19 cellular contexts compared by ENCODE assay signal in the genomic region with DNA sequence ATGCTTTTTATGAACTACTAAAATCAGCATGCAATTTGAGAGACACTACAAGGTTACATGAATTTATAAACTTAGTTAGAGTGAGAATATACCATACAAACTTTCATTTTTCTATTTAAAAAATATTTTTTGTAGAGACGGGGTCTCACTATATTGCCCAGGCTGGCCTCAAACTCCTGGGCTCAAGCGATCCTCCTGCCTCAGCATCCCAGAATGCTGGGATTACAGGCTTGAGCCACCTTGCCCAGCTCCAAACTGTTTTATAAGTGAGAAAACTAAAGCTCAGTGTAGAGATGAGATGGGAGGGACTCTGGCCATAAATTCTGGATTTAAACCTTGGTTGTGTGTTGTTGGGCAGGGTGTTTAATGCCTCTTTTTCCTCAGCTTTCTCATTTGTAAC. TPM values are rescaled to one million over a fixed set of nuclear protein-coding genes. Genes with fewer than 3 reads are reported as not detected.
DNase-seq lines count a peak whose midpoint lies in the region; ATAC-seq and TF ChIP-seq lines count a peak whose summit lies in the region.
"Had no signal": no experiment of that assay in that cellular context is flagged by ENCODE, and none has a peak within 500 bp of the region (broad histone marks: within the 10 kb centered on the region; RNA-seq: fewer than 3 reads in every experiment).

No MANE protein-coding gene starts in this region.

- no peaks in the 10 kb centered on the region for H3K9me2 ChIP-seq in PC-9 (ENCODE audit: insufficient read depth)

- H3K4me2 ChIP-seq in PC-9 (no peak overlapping the region), osteoblast (ENCODE audit: insufficient read depth, low read length) (no peak overlapping the region)

- no peaks in the 10 kb centered on the region for H3K9me3 Mint-ChIP-seq in activated naive CD4-positive, alpha-beta T cell treated with anti-CD3 and anti-CD28 coated beads for 36 hours
- no peaks in the 10 kb centered on the region for H3K9me3 Mint-ChIP-seq in stimulated activated effector memory CD8-positive, alpha-beta T cell treated with anti-CD3 and anti-CD28 coated beads, Interleukin-12 subunit alpha, Interleukin-12 subunit beta, amount 100 ng/mL, for 72 hours

- CTCF ChIA-PET in activated naive CD4-positive, alpha-beta T cell treated with anti-CD3 and anti-CD28 coated beads for 36 hours (lab: Charles Lee), result interaction anchor here (0.8 to 3.3 kb wide), 5 partner anchors 8 to 76 kb away, joined by 3 to 23 read pairs (median 4); no protein-coding TSS in a partner anchor
- CTCF ChIA-PET in PC-9 (lab: Charles Lee), result interaction anchor here (0.5 kb wide), 1 partner anchor 1136 kb away, joined by 6 read pairs; no protein-coding TSS in a partner anchor

- peak overlapping the region; percentile 18; the same call in 1 of the 2 replicates for H3K27ac ChIP-seq in PC-9
- no peak overlapping the region for H3K27ac ChIP-seq in osteoblast (ENCODE audit: low read depth, low read length)
- H3K27ac ChIP-seq: parathyroid adenoma had no signal

- peaks cover 15% of the 10 kb centered on the region; the same call in 1 of the 2 replicates for H3F3A ChIP-seq in PC-9 (ENCODE audit: insufficient read depth, low read depth)

- DNase-seq in activated naive CD4-positive, alpha-beta T cell treated with anti-CD3 and anti-CD28 coated beads for 36 hours, result no peak
- no peak for DNase-seq in activated naive CD4-positive, alpha-beta T cell (lab: John Stamatoyannopoulos, UW)
- no peak for DNase-seq in PC-9
- peak; percentile 11 for DNase-seq in dedifferentiated amniotic fluid mesenchymal stem cell (ENCODE audit: extremely low spot score)
- DNase-seq in stimulated activated effector memory CD8-positive, alpha-beta T cell treated with anti-CD3 and anti-CD28 coated beads, Interleukin-12 subunit alpha, Interleukin-12 subunit beta, amount 100 ng/mL, for 72 hours (ENCODE audit: low spot score in 2 of 2), result no peak
- DNase-seq in osteoblast (ENCODE audit: insufficient read length, low spot score, missing footprints), result no peak
- DNase-seq: activated effector memory CD4-positive, alpha-beta T cell treated with anti-CD3 and anti-CD28 coated beads, Interleukin-2, amount 50 U/mL, for 16 hours; DMS53; Kasumi-1; mucosa of descending colon; NCI-H146; NCI-H446; small intestine had no signal

- peak overlapping the region; percentile 30 for H3K4me3 Mint-ChIP-seq in activated naive CD4-positive, alpha-beta T cell treated with anti-CD3 and anti-CD28 coated beads for 36 hours
- no peak overlapping the region for H3K4me3 Mint-ChIP-seq in stimulated activated effector memory CD8-positive, alpha-beta T cell treated with anti-CD3 and anti-CD28 coated beads, Interleukin-12 subunit alpha, Interleukin-12 subunit beta, amount 100 ng/mL, for 72 hours

- H3K27me3 ChIP-seq in PC-9 (ENCODE audit: insufficient read depth, low read depth), result no peaks in the 10 kb centered on the region
- H3K27me3 ChIP-seq in osteoblast (ENCODE audit: insufficient read depth, low read length), result no peaks in the 10 kb centered on the region

- no TSS peak for BruUV-seq in PC-9 (replicated peaks; lab: Mats Ljungman, UMichigan)

- H3K79me2 ChIP-seq in PC-9 (ENCODE audit: low read depth) (peaks cover 92% of the 10 kb centered on the region), osteoblast (ENCODE audit: insufficient read depth, low read length) (peaks cover 90% of the 10 kb centered on the region)

- H3K9me3 ChIP-seq in PC-9 (ENCODE audit: insufficient read depth, low read depth) (no peaks in the 10 kb centered on the region), osteoblast (ENCODE audit: low read depth, low read length) (no peaks in the 10 kb centered on the region)
- H3K9me3 ChIP-seq: mucosa of descending colon had no signal

- H2AFZ ChIP-seq in PC-9, result no peak overlapping the region
- no peak overlapping the region for H2AFZ ChIP-seq in osteoblast (ENCODE audit: low read length)
- H2AFZ ChIP-seq: parathyroid adenoma had no signal

- no peak for ATAC-seq in stimulated activated effector memory CD8-positive, alpha-beta T cell treated with anti-CD3 and anti-CD28 coated beads, Interleukin-12 subunit alpha, Interleukin-12 subunit beta, amount 100 ng/mL, for 72 hours
- ATAC-seq in HG02981 (IDR thresholded peaks at IDR 0.05; ENCODE audit: unreplicated experiment) (no peak), HG02870 (IDR thresholded peaks at IDR 0.05; ENCODE audit: unreplicated experiment) (no peak)
- ATAC-seq: activated CD4-positive, CD25-positive, alpha-beta regulatory T cell treated with anti-CD3 and anti-CD28 coated beads, Interleukin-2, amount 50 U/mL, for 24 hours; HCT116; SK-N-SH treated with all-trans-retinoic acid at 6 μM for 48 hours had no signal

- H3K36me3 ChIP-seq in PC-9 (ENCODE audit: low read depth), result peaks cover 7% of the 10 kb centered on the region; the same call in 1 of the 2 replicates
- H3K36me3 ChIP-seq in osteoblast (ENCODE audit: insufficient read depth, low read length), result peaks cover 16% of the 10 kb centered on the region

- intact Hi-C loops in activated naive CD4-positive, alpha-beta T cell treated with anti-CD3 and anti-CD28 coated beads for 36 hours (cut with micrococcal nuclease), result loop anchor here (2.0 kb wide), 1 partner anchor 73 kb away; no protein-coding TSS in a partner anchor
- intact Hi-C loops in PC-9 (cut with micrococcal nuclease; ENCODE audit: unreplicated experiment), result loop anchor here (10.0 kb wide), 1 partner anchor 397 kb away; a partner anchor contains a TSS

- peak overlapping the region; percentile 82 for H3K27ac Mint-ChIP-seq in activated naive CD4-positive, alpha-beta T cell treated with anti-CD3 and anti-CD28 coated beads for 36 hours
- peak overlapping the region; percentile 23 for H3K27ac Mint-ChIP-seq in stimulated activated effector memory CD8-positive, alpha-beta T cell treated with anti-CD3 and anti-CD28 coated beads, Interleukin-12 subunit alpha, Interleukin-12 subunit beta, amount 100 ng/mL, for 72 hours

- peaks cover 38% of the 10 kb centered on the region for H3K36me3 Mint-ChIP-seq in activated naive CD4-positive, alpha-beta T cell treated with anti-CD3 and anti-CD28 coated beads for 36 hours (ENCODE audit: low read depth)
- peaks cover 72% of the 10 kb centered on the region for H3K36me3 Mint-ChIP-seq in stimulated activated effector memory CD8-positive, alpha-beta T cell treated with anti-CD3 and anti-CD28 coated beads, Interleukin-12 subunit alpha, Interleukin-12 subunit beta, amount 100 ng/mL, for 72 hours

- no peaks in the 10 kb centered on the region for H3K27me3 Mint-ChIP-seq in activated naive CD4-positive, alpha-beta T cell treated with anti-CD3 and anti-CD28 coated beads for 36 hours (ENCODE audit: low read depth)

- H3K4me3 ChIP-seq in PC-9 (no peak overlapping the region), osteoblast (ENCODE audit: insufficient read depth, low read length) (no peak overlapping the region)
- H3K4me3 ChIP-seq: mucosa of descending colon had no signal

- TF ChIP-seq CTCF in PC-9 (conservative IDR thresholded peaks at IDR 0.05) (no peak), osteoblast (IDR thresholded peaks at IDR 0.05; ENCODE audit: extremely low read depth, low read depth, low read length) (no peak)

- H4K20me1 ChIP-seq in PC-9 (ENCODE audit: insufficient read depth), result peaks cover 41% of the 10 kb centered on the region
- H4K20me1 ChIP-seq in osteoblast (ENCODE audit: insufficient read depth, low read length), result peaks cover 50% of the 10 kb centered on the region

- POLR2A ChIA-PET in PC-9 (lab: Charles Lee; ENCODE audit: unreplicated experiment), result no interaction called here

- H3K4me1 ChIP-seq in PC-9 (replicated peaks; ENCODE audit: insufficient read depth) (peaks cover 25% of the 10 kb centered on the region), osteoblast (ENCODE audit: insufficient read depth, low read length) (peaks cover 10% of the 10 kb centered on the region)

- peaks cover 85% of the 10 kb centered on the region for H3K4me1 Mint-ChIP-seq in activated naive CD4-positive, alpha-beta T cell treated with anti-CD3 and anti-CD28 coated beads for 36 hours (ENCODE audit: low read depth)
- H3K4me1 Mint-ChIP-seq in stimulated activated effector memory CD8-positive, alpha-beta T cell treated with anti-CD3 and anti-CD28 coated beads, Interleukin-12 subunit alpha, Interleukin-12 subunit beta, amount 100 ng/mL, for 72 hours, result peaks cover 62% of the 10 kb centered on the region

RNA-seq across cellular contexts. Expression of a gene that starts 9.6 kb away (rescaled TPM):
- 10 to 100 TPM; 86.6 to 97.5 TPM for total RNA-seq in activated naive CD4-positive, alpha-beta T cell treated with anti-CD3 and anti-CD28 coated beads for 36 hours
- 70.9 and 86.1 TPM in 2 replicates for total RNA-seq in PC-9 (2021)
- total RNA-seq in osteoblast, result 53.2 and 56.6 TPM in 2 replicates
